8 cellular contexts compared by ENCODE assay signal in genomic region chr12:106773945-106774807, GRCh38. TPM values are rescaled to one million over a fixed set of nuclear protein-coding genes. Genes with fewer than 3 reads are reported as not detected.
DNase-seq lines count a peak whose midpoint lies in the region; ATAC-seq and TF ChIP-seq lines count a peak whose summit lies in the region.

TSS of gene RIC8B (plus strand) at chr12:106774682. CDS start at chr12:106774746, 64 bp downstream.

- peak; percentile 98 for DNase-seq in DMS79 treated with DMSO at 0.1 percent for 48 hours (lab: John Stamatoyannopoulos, UW)
- DNase-seq in Kasumi-1 (lab: John Stamatoyannopoulos, UW), result peak; percentile 99
- peak; percentile 98 for DNase-seq in RWPE1 (ENCODE audit: low spot score)
- peak; percentile 76 for DNase-seq in activated T-helper 2 cell treated with anti-CD3 and anti-CD28 coated beads, Interferon-gamma antibody, Interleukin-2, Interleukin-4, amounts not matched to agents 10 μg/mL and 5 μg/mL and 100 μg/mL, durations not matched to agents 14 hours and 24 hours and 36 hours (ENCODE audit: low spot score)
- DNase-seq in fibroblast of mammary gland (ENCODE audit: low read depth), result peak; percentile 99
- peak; percentile 71 for DNase-seq in natural killer cell
- DNase-seq in stimulated activated naive CD4-positive, alpha-beta T cell treated with Interleukin-2 at 50 U/mL for 16 hours (lab: John Stamatoyannopoulos, UW), result peak; percentile 73

- H3K27ac ChIP-seq in RWPE1, result peak within 1 kb of the TSS; percentile 94

- peak within 1 kb of the TSS; percentile 92 for H3K27ac Mint-ChIP-seq in activated T-helper 2 cell treated with anti-CD3 and anti-CD28 coated beads, Interferon-gamma antibody, Interleukin-2, Interleukin-4, amounts not matched to agents 10 μg/mL and 5 μg/mL and 100 μg/mL, durations not matched to agents 14 hours and 24 hours and 36 hours
- H3K27ac Mint-ChIP-seq in natural killer cell, result peak within 1 kb of the TSS; percentile 93 to 98

- H3K27me3 Mint-ChIP-seq in activated T-helper 2 cell treated with anti-CD3 and anti-CD28 coated beads, Interferon-gamma antibody, Interleukin-2, Interleukin-4, amounts not matched to agents 10 μg/mL and 5 μg/mL and 100 μg/mL, durations not matched to agents 14 hours and 24 hours and 36 hours (ENCODE audit: low read depth), result peaks cover 5% of the 10 kb centered on the region
- H3K27me3 Mint-ChIP-seq in natural killer cell (ENCODE audit: low read depth in 2 of 2), result peaks cover 7 to 8% of the 10 kb centered on the region in 2 donors

- no peaks in the 10 kb centered on the region for H3K9me3 Mint-ChIP-seq in activated T-helper 2 cell treated with anti-CD3 and anti-CD28 coated beads, Interferon-gamma antibody, Interleukin-2, Interleukin-4, amounts not matched to agents 10 μg/mL and 5 μg/mL and 100 μg/mL, durations not matched to agents 14 hours and 24 hours and 36 hours
- no peaks in the 10 kb centered on the region for H3K9me3 Mint-ChIP-seq in natural killer cell

- peak within 1 kb of the TSS; percentile 96 for H3K4me3 Mint-ChIP-seq in activated T-helper 2 cell treated with anti-CD3 and anti-CD28 coated beads, Interferon-gamma antibody, Interleukin-2, Interleukin-4, amounts not matched to agents 10 μg/mL and 5 μg/mL and 100 μg/mL, durations not matched to agents 14 hours and 24 hours and 36 hours (ENCODE audit: low read depth)
- peak within 1 kb of the TSS; percentile 95 for H3K4me3 Mint-ChIP-seq in natural killer cell

- intact Hi-C loops in activated T-helper 2 cell treated with anti-CD3 and anti-CD28 coated beads, Interferon-gamma antibody, Interleukin-2, Interleukin-4, amounts not matched to agents 10 μg/mL and 5 μg/mL and 100 μg/mL, durations not matched to agents 14 hours and 24 hours and 36 hours (cut with micrococcal nuclease), result loop anchor here (1.0 to 10.0 kb wide), 4 partner anchors 141 to 419 kb away; partner anchors contain the start of genes CRY1, POLR3B and TMEM263
- intact Hi-C loops in natural killer cell (cut with micrococcal nuclease), result no loop called here

- POLR2A ChIA-PET in RWPE1 (lab: Yijun Ruan, JAX; ENCODE audit: low non-redundant PET), result no interaction called here

- peak; percentile 87 for ATAC-seq in GM21825 (IDR thresholded peaks at IDR 0.05; ENCODE audit: unreplicated experiment)
- peak; percentile 82 to 88 (median 86) for ATAC-seq in natural killer cell

- no peaks in the 10 kb centered on the region for H3K36me3 Mint-ChIP-seq in activated T-helper 2 cell treated with anti-CD3 and anti-CD28 coated beads, Interferon-gamma antibody, Interleukin-2, Interleukin-4, amounts not matched to agents 10 μg/mL and 5 μg/mL and 100 μg/mL, durations not matched to agents 14 hours and 24 hours and 36 hours (ENCODE audit: low read depth)
- H3K36me3 Mint-ChIP-seq in natural killer cell, result no peaks in the 10 kb centered on the region

- CTCF ChIA-PET in RWPE1 (lab: Yijun Ruan, JAX), result interaction anchor here (0.6 kb wide), 1 partner anchor 318 kb away, joined by 4 read pairs; no protein-coding TSS in a partner anchor

- peak within 1 kb of the TSS; percentile 89 for H3K4me3 ChIP-seq in fibroblast of mammary gland (ENCODE audit: control insufficient read depth, low read depth, low read length)

- TF ChIP-seq CTCF in RWPE1 (conservative IDR thresholded peaks at IDR 0.05; ENCODE audit: low read depth) (no peak), fibroblast of mammary gland (conservative IDR thresholded peaks at IDR 0.05; ENCODE audit: control insufficient read depth, insufficient read depth, low read depth, low read length) (no peak), natural killer cell (IDR thresholded peaks at IDR 0.05) (no peak)

- H3K4me1 Mint-ChIP-seq in activated T-helper 2 cell treated with anti-CD3 and anti-CD28 coated beads, Interferon-gamma antibody, Interleukin-2, Interleukin-4, amounts not matched to agents 10 μg/mL and 5 μg/mL and 100 μg/mL, durations not matched to agents 14 hours and 24 hours and 36 hours (ENCODE audit: low read depth), result peaks cover 18% of the 10 kb centered on the region
- peaks cover 32 to 39% of the 10 kb centered on the region in 2 donors for H3K4me1 Mint-ChIP-seq in natural killer cell

RNA-seq across cellular contexts. Expression of gene RIC8B, which starts in this region (rescaled TPM):
- 11.4 and 16.4 TPM in 2 replicates for total RNA-seq in activated T-helper 2 cell treated with anti-CD3 and anti-CD28 coated beads, Interferon-gamma antibody, Interleukin-2, Interleukin-4, amounts not matched to agents 10 μg/mL and 5 μg/mL and 100 μg/mL, durations not matched to agents 14 hours and 24 hours and 36 hours
- total RNA-seq in natural killer cell, result 10 to 100 TPM; 12.1 to 21.3 (median 15.5) TPM

Comparison
In these comparisons a context has a peak if more than half of its experiments do, and no peak if none do; other contexts are left out.
1. Peak in every context shown above with its lines: DNase-seq, ATAC-seq, H3K4me3 ChIP-seq and H3K27ac ChIP-seq.